Comparison of ENCODE assay signal across 17 cellular contexts in the genomic region with DNA sequence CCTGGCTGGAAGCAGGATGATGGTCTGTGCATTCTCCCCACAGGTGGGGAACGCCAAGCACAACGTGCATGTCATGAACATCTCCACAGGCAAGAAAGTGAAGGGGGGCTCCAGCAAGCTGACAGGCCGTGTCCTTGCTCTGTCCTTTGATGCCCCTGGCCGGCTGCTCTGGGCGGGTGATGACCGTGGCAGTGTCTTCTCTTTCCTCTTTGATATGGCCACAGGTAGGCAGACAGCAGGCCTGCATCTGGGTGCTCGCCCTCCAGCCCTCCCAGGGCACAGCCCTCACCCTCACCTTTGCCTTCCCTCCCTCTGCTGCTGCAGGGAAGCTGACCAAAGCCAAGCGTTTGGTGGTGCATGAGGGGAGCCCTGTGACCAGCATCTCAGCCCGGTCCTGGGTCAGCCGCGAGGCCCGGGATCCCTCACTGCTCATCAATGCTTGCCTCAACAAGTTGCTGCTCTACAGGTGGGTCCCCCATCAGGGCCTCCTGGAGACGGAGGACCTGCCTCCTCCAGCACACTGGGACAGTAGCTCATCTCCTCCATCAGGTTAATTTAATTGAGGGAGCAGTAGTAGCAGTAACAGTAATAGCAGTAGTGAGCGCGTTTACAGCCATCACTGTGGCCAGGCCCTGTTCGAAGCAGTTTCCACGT. TPM values are rescaled to one million over a fixed set of nuclear protein-coding genes. Genes with fewer than 3 reads are reported as not detected.
DNase-seq lines count a peak whose midpoint lies in the region; ATAC-seq and TF ChIP-seq lines count a peak whose summit lies in the region.
"Had no signal": no experiment of that assay in that cellular context is flagged by ENCODE, and none has a peak within 500 bp of the region (broad histone marks: within the 10 kb centered on the region; RNA-seq: fewer than 3 reads in every experiment).

No MANE protein-coding gene starts in this region.

- in situ Hi-C loops in gastrocnemius medialis (cut with MboI; ENCODE audit: low sequenced_read_pairs in 4 of 4): no loop called here

- DNase-seq in activated CD4-positive, alpha-beta T cell treated with anti-CD3 and anti-CD28 coated beads, Interleukin-2, amount 10 ng/mL, durations not matched to agents 7 days and 5 days: no peak
- DNase-seq in activated CD4-positive, alpha-beta T cell treated with anti-CD3 and anti-CD28 coated beads, Interleukin-2, amount 10 ng/mL, durations not matched to agents 24 days and 14 days: no peak
- DNase-seq in iPS-NIHi7 (ENCODE audit: extremely low spot score): peak; percentile 2
- no peak for DNase-seq in GDM1 (lab: John Stamatoyannopoulos, UW)
- no peak for DNase-seq in gastrocnemius medialis
- DNase-seq: AML-193; Caco-2; Calu3; CD4-positive, alpha-beta T cell; CD8-positive, alpha-beta T cell; DMS79 treated with DMSO at 0.1 percent for 48 hours had no signal

- peak overlapping the region; percentile 71 for H3K27ac Mint-ChIP-seq in activated CD4-positive, alpha-beta T cell treated with anti-CD3 and anti-CD28 coated beads, Interleukin-2, amount 10 ng/mL, durations not matched to agents 7 days and 5 days
- no peak overlapping the region for H3K27ac Mint-ChIP-seq in activated CD4-positive, alpha-beta T cell treated with anti-CD3 and anti-CD28 coated beads, Interleukin-2, amount 10 ng/mL, durations not matched to agents 24 days and 14 days
- H3K27ac Mint-ChIP-seq: B cell; CD4-positive, alpha-beta T cell; CD8-positive, alpha-beta T cell had no signal

- CTCF ChIA-PET in activated CD4-positive, alpha-beta T cell treated with anti-CD3 and anti-CD28 coated beads, Interleukin-2, amount 10 ng/mL, durations not matched to agents 7 days and 5 days (lab: Charles Lee): no interaction called here

- no peaks in the 10 kb centered on the region for H3K27me3 ChIP-seq in gastrocnemius medialis

- H3K4me1 ChIP-seq in gastrocnemius medialis: peaks cover 2 to 3% of the 10 kb centered on the region in 2 donors

- POLR2A ChIA-PET in activated CD4-positive, alpha-beta T cell treated with anti-CD3 and anti-CD28 coated beads, Interleukin-2, amount 10 ng/mL, durations not matched to agents 7 days and 5 days (lab: Charles Lee): no interaction called here

- H3K4me1 Mint-ChIP-seq in activated CD4-positive, alpha-beta T cell treated with anti-CD3 and anti-CD28 coated beads, Interleukin-2, amount 10 ng/mL, durations not matched to agents 7 days and 5 days: peaks cover 12% of the 10 kb centered on the region
- H3K4me1 Mint-ChIP-seq in activated CD4-positive, alpha-beta T cell treated with anti-CD3 and anti-CD28 coated beads, Interleukin-2, amount 10 ng/mL, durations not matched to agents 24 days and 14 days: peaks cover 13% of the 10 kb centered on the region

- no peak overlapping the region for H3K4me3 ChIP-seq in gastrocnemius medialis
- H3K4me3 ChIP-seq: A549; BLaER1 treated with 17β-estradiol and CSF1 and Interleukin-3, amounts not matched to agents 10 nM and 100 nM; GM12878 had no signal

- no peaks in the 10 kb centered on the region for H3K9me3 Mint-ChIP-seq in activated CD4-positive, alpha-beta T cell treated with anti-CD3 and anti-CD28 coated beads, Interleukin-2, amount 10 ng/mL, durations not matched to agents 7 days and 5 days
- H3K9me3 Mint-ChIP-seq in activated CD4-positive, alpha-beta T cell treated with anti-CD3 and anti-CD28 coated beads, Interleukin-2, amount 10 ng/mL, durations not matched to agents 24 days and 14 days: peaks cover 3% of the 10 kb centered on the region
- H3K9me3 Mint-ChIP-seq: CD4-positive, alpha-beta T cell; CD8-positive, alpha-beta T cell had no signal

- no peak for ATAC-seq in gastrocnemius medialis
- ATAC-seq: A549; CD8-positive, alpha-beta T cell; GM12878 had no signal

- no peak for TF ChIP-seq POLR2A in gastrocnemius medialis (IDR thresholded peaks at IDR 0.05)

- no peak overlapping the region for H3K4me3 Mint-ChIP-seq in activated CD4-positive, alpha-beta T cell treated with anti-CD3 and anti-CD28 coated beads, Interleukin-2, amount 10 ng/mL, durations not matched to agents 7 days and 5 days
- H3K4me3 Mint-ChIP-seq in activated CD4-positive, alpha-beta T cell treated with anti-CD3 and anti-CD28 coated beads, Interleukin-2, amount 10 ng/mL, durations not matched to agents 24 days and 14 days: no peak overlapping the region
- H3K4me3 Mint-ChIP-seq: B cell; CD4-positive, alpha-beta T cell; CD8-positive, alpha-beta T cell had no signal

- no peaks in the 10 kb centered on the region for H3K27me3 Mint-ChIP-seq in activated CD4-positive, alpha-beta T cell treated with anti-CD3 and anti-CD28 coated beads, Interleukin-2, amount 10 ng/mL, durations not matched to agents 7 days and 5 days
- H3K27me3 Mint-ChIP-seq in activated CD4-positive, alpha-beta T cell treated with anti-CD3 and anti-CD28 coated beads, Interleukin-2, amount 10 ng/mL, durations not matched to agents 24 days and 14 days: peaks cover 2% of the 10 kb centered on the region
- H3K27me3 Mint-ChIP-seq: B cell; CD4-positive, alpha-beta T cell had no signal

- intact Hi-C loops in activated CD4-positive, alpha-beta T cell treated with anti-CD3 and anti-CD28 coated beads, Interleukin-2, amount 10 ng/mL, durations not matched to agents 24 days and 14 days (cut with micrococcal nuclease): no loop called here
- intact Hi-C loops in gastrocnemius medialis (cut with DNase I; ENCODE audit: low total_unique reads): no loop called here

- H3K36me3 Mint-ChIP-seq in activated CD4-positive, alpha-beta T cell treated with anti-CD3 and anti-CD28 coated beads, Interleukin-2, amount 10 ng/mL, durations not matched to agents 7 days and 5 days (ENCODE audit: low read depth): peaks cover 10% of the 10 kb centered on the region
- H3K36me3 Mint-ChIP-seq in activated CD4-positive, alpha-beta T cell treated with anti-CD3 and anti-CD28 coated beads, Interleukin-2, amount 10 ng/mL, durations not matched to agents 24 days and 14 days (ENCODE audit: low read depth): peaks cover 20% of the 10 kb centered on the region

- H3K9me3 ChIP-seq in gastrocnemius medialis: no peaks in the 10 kb centered on the region
- H3K9me3 ChIP-seq: A549, Caco-2 had no signal

- H3K27ac ChIP-seq in gastrocnemius medialis: no peak overlapping the region
- H3K27ac ChIP-seq: 22Rv1; A549; BLaER1 treated with 17β-estradiol and CSF1 and Interleukin-3, amounts not matched to agents 10 nM and 100 nM; C4-2B had no signal

- no peak for TF ChIP-seq CTCF in gastrocnemius medialis (IDR thresholded peaks at IDR 0.05 in 4 of 5, conservative IDR thresholded peaks at IDR 0.05 in 1 of 5)

- peaks cover 0 to 60% of the 10 kb centered on the region in 2 donors for H3K36me3 ChIP-seq in gastrocnemius medialis

RNA-seq across cellular contexts. Expression of a gene that starts 4.6 kb away (rescaled TPM):
- 10 to 100 TPM; 37.8 to 44.5 TPM for total RNA-seq in activated CD4-positive, alpha-beta T cell treated with anti-CD3 and anti-CD28 coated beads, Interleukin-2, amount 10 ng/mL, durations not matched to agents 7 days and 5 days
- 43.8 and 44.9 TPM in 2 replicates for total RNA-seq in activated CD4-positive, alpha-beta T cell treated with anti-CD3 and anti-CD28 coated beads, Interleukin-2, amount 10 ng/mL, durations not matched to agents 24 days and 14 days
- total RNA-seq in gastrocnemius medialis: 100 to 1,000 TPM in 3 of 4 donors, 10 to 100 TPM in 1; 82.7 to 143 (median 133) TPM

RNA-seq across cellular contexts. Expression of a gene that starts 27.6 kb away (rescaled TPM):
- total RNA-seq in activated CD4-positive, alpha-beta T cell treated with anti-CD3 and anti-CD28 coated beads, Interleukin-2, amount 10 ng/mL, durations not matched to agents 7 days and 5 days: 100 to 1,000 TPM; 270 to 289 TPM
- total RNA-seq in activated CD4-positive, alpha-beta T cell treated with anti-CD3 and anti-CD28 coated beads, Interleukin-2, amount 10 ng/mL, durations not matched to agents 24 days and 14 days: 317 and 318 TPM in 2 replicates
- 10 to 100 TPM; 49.2 to 92.1 (median 59.9) TPM for total RNA-seq in gastrocnemius medialis
